9 cellular contexts compared by ENCODE assay signal in genomic region chr13:85798999-85799646, GRCh38. TPM values are rescaled to one million over a fixed set of nuclear protein-coding genes. Genes with fewer than 3 reads are reported as not detected.
A peak's percentile ranks its signal among the peaks of the same experiment; 100 is the strongest.
DNase-seq lines count a peak whose midpoint lies in the region; ATAC-seq and TF ChIP-seq lines count a peak whose summit lies in the region.
"Had no signal": no experiment of that assay in that cellular context is flagged by ENCODE, and none has a peak within 500 bp of the region (broad histone marks: within the 10 kb centered on the region; RNA-seq: fewer than 3 reads in every experiment).

TSS of gene SLITRK6 (minus strand) at chr13:85799419. CDS start at chr13:85796508, 2,911 bp downstream.

- no peaks in the 10 kb centered on the region for H3K4me1 ChIP-seq in left ventricle myocardium inferior

- H3K4me1 Mint-ChIP-seq in activated CD4-positive, alpha-beta T cell treated with anti-CD3 and anti-CD28 coated beads, Interleukin-2, amount 10 ng/mL, durations not matched to agents 24 days and 14 days, result no peaks in the 10 kb centered on the region
- H3K4me1 Mint-ChIP-seq in T-helper 17 cell, result no peaks in the 10 kb centered on the region

- ATAC-seq in GM21526 (IDR thresholded peaks at IDR 0.05; ENCODE audit: low FRiP score, unreplicated experiment) (no peak), T-helper 17 cell (no peak)

- TF ChIP-seq CTCF in left ventricle myocardium inferior (IDR thresholded peaks at IDR 0.05; ENCODE audit: borderline replicate concordance), result no peak

- intact Hi-C loops in left ventricle myocardium inferior (cut with micrococcal nuclease) (no loop called here), cardiac septum (cut with DNase I) (no loop called here)
- intact Hi-C loops in activated CD4-positive, alpha-beta T cell treated with anti-CD3 and anti-CD28 coated beads, Interleukin-2, amount 10 ng/mL, durations not matched to agents 24 days and 14 days (cut with micrococcal nuclease), result no loop called here

- H3K36me3 Mint-ChIP-seq in activated CD4-positive, alpha-beta T cell treated with anti-CD3 and anti-CD28 coated beads, Interleukin-2, amount 10 ng/mL, durations not matched to agents 24 days and 14 days (ENCODE audit: low read depth), result no peaks in the 10 kb centered on the region
- no peaks in the 10 kb centered on the region for H3K36me3 Mint-ChIP-seq in T-helper 17 cell (ENCODE audit: low read depth)

- no peaks in the 10 kb centered on the region for H3K9me3 Mint-ChIP-seq in activated CD4-positive, alpha-beta T cell treated with anti-CD3 and anti-CD28 coated beads, Interleukin-2, amount 10 ng/mL, durations not matched to agents 24 days and 14 days

- peak within 1 kb of the TSS; percentile 13 for H3K4me3 ChIP-seq in left ventricle myocardium inferior

- H3K36me3 ChIP-seq in left ventricle myocardium inferior, result no peaks in the 10 kb centered on the region

- no peaks in the 10 kb centered on the region for H3K27me3 Mint-ChIP-seq in activated CD4-positive, alpha-beta T cell treated with anti-CD3 and anti-CD28 coated beads, Interleukin-2, amount 10 ng/mL, durations not matched to agents 24 days and 14 days
- H3K27me3 Mint-ChIP-seq in T-helper 17 cell, result peaks cover 5% of the 10 kb centered on the region

- no peaks in the 10 kb centered on the region for H3K27me3 ChIP-seq in left ventricle myocardium inferior (ENCODE audit: low read depth)

- no peak within 1 kb of the TSS for H3K27ac ChIP-seq in left ventricle myocardium inferior (replicated peaks)

- no peak within 1 kb of the TSS for H3K4me3 Mint-ChIP-seq in activated CD4-positive, alpha-beta T cell treated with anti-CD3 and anti-CD28 coated beads, Interleukin-2, amount 10 ng/mL, durations not matched to agents 24 days and 14 days
- H3K4me3 Mint-ChIP-seq in T-helper 17 cell, result no peak within 1 kb of the TSS

- H3K27ac Mint-ChIP-seq in activated CD4-positive, alpha-beta T cell treated with anti-CD3 and anti-CD28 coated beads, Interleukin-2, amount 10 ng/mL, durations not matched to agents 24 days and 14 days, result no peak within 1 kb of the TSS
- H3K27ac Mint-ChIP-seq in T-helper 17 cell, result no peak within 1 kb of the TSS

- DNase-seq in left ventricle myocardium inferior, result no peak
- DNase-seq in cardiac septum (ENCODE audit: low spot score), result no peak
- DNase-seq in SK-N-DZ (ENCODE audit: low spot score), result peak; percentile 90
- peak; percentile 4 for DNase-seq in hepatic stellate cell (ENCODE audit: low spot score)
- DNase-seq in activated CD4-positive, alpha-beta T cell treated with anti-CD3 and anti-CD28 coated beads, Interleukin-2, amount 10 ng/mL, durations not matched to agents 24 days and 14 days, result no peak
- no peak for DNase-seq in T-helper 17 cell
- no peak for DNase-seq in activated CD4-positive, alpha-beta T cell treated with anti-CD3 and anti-CD28 coated beads, Interleukin-2, amount 50 U/mL, for 1 hour
- DNase-seq: stimulated activated CD4-positive, alpha-beta T cell treated with anti-CD3 and anti-CD28 coated beads, Interleukin-15, amount 100 ng/mL, for 24 hours had no signal

- H3K9me3 ChIP-seq in left ventricle myocardium inferior (replicated peaks) (no peaks in the 10 kb centered on the region), T-helper 17 cell (ENCODE audit: control insufficient read depth, low read length, poor library complexity, severe bottlenecking) (no peaks in the 10 kb centered on the region)

RNA-seq across cellular contexts. Expression of gene SLITRK6, which starts in this region (rescaled TPM):
- total RNA-seq in left ventricle myocardium inferior, result 0.93 TPM
- total RNA-seq in cardiac septum, result 0.11 TPM
- polyA plus RNA-seq in SK-N-DZ (2014; cell fraction: cytosol; rRNA removed), result 71.6 and 72.2 TPM in 2 replicates
- polyA plus RNA-seq in SK-N-DZ (2014; cell fraction: nucleus; rRNA removed), result 50.5 and 52.9 TPM in 2 replicates
- not detected in 2 replicates for total RNA-seq in activated CD4-positive, alpha-beta T cell treated with anti-CD3 and anti-CD28 coated beads, Interleukin-2, amount 10 ng/mL, durations not matched to agents 24 days and 14 days
- not detected for total RNA-seq in T-helper 17 cell

Comparison
In these comparisons a context has a peak if more than half of its experiments do, and no peak if none do; other contexts are left out.
1. DNase-seq: peak in SK-N-DZ (single experiment) and hepatic stellate cell (single experiment); none in left ventricle myocardium inferior (single experiment), cardiac septum (single experiment), activated CD4-positive, alpha-beta T cell treated with anti-CD3 and anti-CD28 coated beads, Interleukin-2, amount 10 ng/mL, durations not matched to agents 24 days and 14 days (single experiment), T-helper 17 cell (0 of 3) and activated CD4-positive, alpha-beta T cell treated with anti-CD3 and anti-CD28 coated beads, Interleukin-2, amount 50 U/mL, for 1 hour (single experiment).